In genomic region chr15:81323944-81324881, GRCh38 we compare ENCODE assay signal across 8 cellular contexts. TPM values are rescaled to one million over a fixed set of nuclear protein-coding genes. Genes with fewer than 3 reads are reported as not detected.
A peak's percentile ranks its signal among the peaks of the same experiment; 100 is the strongest.
DNase-seq lines count a peak whose midpoint lies in the region; ATAC-seq and TF ChIP-seq lines count a peak whose summit lies in the region.

Gene STARD5 (minus strand): TSS chr15:81324141. CDS start chr15:81324099, 42 bp downstream.

- no TSS peak for BruUV-seq in IMR-90 (replicated peaks; lab: Mats Ljungman, UMichigan)
- BruUV-seq in OCI-LY7 (replicated peaks; lab: Mats Ljungman, UMichigan) = no TSS peak

- H3K9me1 ChIP-seq in IMR-90 (ENCODE audit: insufficient read depth, low read length) = peaks cover 16% of the 10 kb centered on the region

- dilution Hi-C loops in IMR-90 (cut with HindIII; ENCODE audit: low sequenced_read_pairs, unreplicated experiment) = no loop called here

- H4K20me1 ChIP-seq in IMR-90 (ENCODE audit: insufficient read depth, low read length) (no peaks in the 10 kb centered on the region), OCI-LY7 (ENCODE audit: insufficient read depth, low read length) (0 out of 2 replicates have a peak, but pooled peaks cover 3% of the 10 kb centered on the region)

- peak within 1 kb of the TSS; percentile 64 for H2BK5ac ChIP-seq in IMR-90 (ENCODE audit: low read depth, low read length, poor library complexity, severe bottlenecking)

- H3K56ac ChIP-seq in IMR-90 (ENCODE audit: extremely low read depth, insufficient read depth, low read length) = 0 out of 2 replicates have a peak within 1 kb of the TSS, but pooled peaks have one; percentile 48

- peak within 1 kb of the TSS; percentile 78 for H4K91ac ChIP-seq in IMR-90 (ENCODE audit: insufficient read depth, low read depth, low read length)

- H3K18ac ChIP-seq in IMR-90 (ENCODE audit: low read depth, low read length) = peak within 1 kb of the TSS; percentile 55

- DNase-seq in DMS 273 treated with DMSO at 0.1 percent for 48 hours (lab: John Stamatoyannopoulos, UW) (peak; percentile 69), IMR-90 (peak; percentile 96), OCI-LY7 (ENCODE audit: low spot score) (peak; percentile 96), activated T-cell treated with anti-CD3 and anti-CD28 coated beads for 48 hours (ENCODE audit: low read depth) (peak; percentile 98), erythroblast (lab: John Stamatoyannopoulos, UW) (peak; percentile 96 to 97)
- DNase-seq in stimulated activated CD8-positive, alpha-beta memory T cell treated with anti-CD3 and anti-CD28 coated beads, Interleukin-4, amount 100 ng/mL, for 4 hours (ENCODE audit: low read depth in 2 of 2, low spot score in 1 of 2) = peak; percentile 88 to 91

- H3K79me1 ChIP-seq in IMR-90 (ENCODE audit: low read depth in 1 of 2, low read length in 2 of 2) = peaks cover 16 to 37% of the 10 kb centered on the region in 2 experiments

- H3K4me2 ChIP-seq in IMR-90 (ENCODE audit: low read depth, low read length) (peak within 1 kb of the TSS; percentile 94), OCI-LY7 (ENCODE audit: low read length) (peak within 1 kb of the TSS; percentile 91)

- WGBS in IMR-90 (ENCODE audit: extremely low coverage in 2 of 2, insufficient read length in 1 of 2), 2 experiments = 1% methylated on average over 51 of the region's 67 CpGs; no CpG with 5 or more reads in 1 of the 2 experiments

- H4K5ac ChIP-seq in IMR-90 (ENCODE audit: low read depth, low read length) = peak within 1 kb of the TSS; percentile 13

- H2AFZ ChIP-seq in IMR-90 (replicated peaks; ENCODE audit: low read length, poor library complexity) (peak within 1 kb of the TSS; percentile 96), OCI-LY7 (ENCODE audit: low read length) (peak within 1 kb of the TSS; percentile 63; the same call in 1 of the 2 replicates)

- peak within 1 kb of the TSS; percentile 84 for H2BK120ac ChIP-seq in IMR-90 (ENCODE audit: low read depth, low read length)

- no peak for TF ChIP-seq RAD21 in IMR-90 (IDR thresholded peaks at IDR 0.05; ENCODE audit: low read length)

- H2AK9ac ChIP-seq in IMR-90 (replicated peaks; ENCODE audit: low read depth, low read length, poor library complexity) = peak within 1 kb of the TSS; percentile 89

- TF ChIP-seq POLR2A in IMR-90 (IDR thresholded peaks at IDR 0.05; ENCODE audit: low read depth, low read length) = peak; percentile 96
- TF ChIP-seq POLR2A in erythroblast (IDR thresholded peaks at IDR 0.05; ENCODE audit: low read length) = peak; percentile 54

- H3K14ac ChIP-seq in IMR-90 (replicated peaks; ENCODE audit: low read depth, low read length) = peak within 1 kb of the TSS; percentile 87

- peak within 1 kb of the TSS; percentile 81 for H3K4me3 ChIP-seq in IMR-90 (ENCODE audit: insufficient read depth, low read depth, low read length)
- peak within 1 kb of the TSS; percentile 78 for H3K4me3 ChIP-seq in OCI-LY7 (ENCODE audit: low read depth, low read length, poor library complexity, severe bottlenecking)
- H3K4me3 ChIP-seq in mucosa of rectum (ENCODE audit: low read length in 2 of 2) = peak within 1 kb of the TSS; percentile 93 to 96

- H3K27me3 ChIP-seq in IMR-90 (ENCODE audit: control insufficient read depth, insufficient read depth, low read length) = no peaks in the 10 kb centered on the region
- H3K27me3 ChIP-seq in mucosa of rectum (ENCODE audit: control insufficient read depth in 2 of 2, insufficient read depth in 2 of 2, low read length in 2 of 2) = no peaks in the 10 kb centered on the region

- intact Hi-C loops in IMR-90 (cut with micrococcal nuclease) (no loop called here), OCI-LY7 (cut with micrococcal nuclease; ENCODE audit: unreplicated experiment) (loop anchor here (2.0 to 5.0 kb wide), 2 partner anchors 27 to 327 kb away; no protein-coding TSS in a partner anchor)

- H3K9me2 ChIP-seq in OCI-LY7 (ENCODE audit: insufficient read depth, low read length) = no peaks in the 10 kb centered on the region

- H2AK5ac ChIP-seq in IMR-90 (ENCODE audit: low read depth, low read length) = peak within 1 kb of the TSS; percentile 38

- in situ Hi-C loops in IMR-90 (cut with MboI; ENCODE audit: low sequenced_read_pairs) = no loop called here

- H2BK20ac ChIP-seq in IMR-90 (ENCODE audit: low read depth, low read length) = peak within 1 kb of the TSS; percentile 17; the same call in 1 of the 2 replicates

- H3K9me3 ChIP-seq in IMR-90 (ENCODE audit: control insufficient read depth, insufficient read depth, low read length) (no peaks in the 10 kb centered on the region), OCI-LY7 (ENCODE audit: low read length) (no peaks in the 10 kb centered on the region), mucosa of rectum (ENCODE audit: control insufficient read depth in 2 of 2, low read length in 2 of 2) (no peaks in the 10 kb centered on the region)

- H3K23ac ChIP-seq in IMR-90 (ENCODE audit: low read depth, low read length) = peak within 1 kb of the TSS; percentile 76

- CTCF ChIA-PET in IMR-90 (lab: Yijun Ruan, JAX) (interaction anchor here (0.7 to 1.2 kb wide), 2 partner anchors 15 to 49 kb away, joined by 3 read pairs; no protein-coding TSS in a partner anchor), OCI-LY7 (lab: Charles Lee; ENCODE audit: unreplicated experiment) (interaction anchor here (0.6 to 1.2 kb wide), 4 partner anchors 16 to 50 kb away, joined by 3 to 4 read pairs (median 3); no protein-coding TSS in a partner anchor)

- peak within 1 kb of the TSS; percentile 66 to 82; a peak in 3 of 4 replicates for H4K8ac ChIP-seq in IMR-90 (ENCODE audit: low read depth in 2 of 2, low read length in 2 of 2)

- H3K9ac ChIP-seq in IMR-90 (ENCODE audit: low read depth, low read length) (peak within 1 kb of the TSS; percentile 66), mucosa of rectum (ENCODE audit: low read depth in 1 of 2, low read length in 2 of 2) (peak within 1 kb of the TSS; percentile 94 to 98)

- peak within 1 kb of the TSS; percentile 60 for H3K27ac ChIP-seq in IMR-90 (ENCODE audit: insufficient read depth, low read length)
- no peak within 1 kb of the TSS for H3K27ac ChIP-seq in OCI-LY7 (ENCODE audit: low read depth, low read length, poor library complexity, severe bottlenecking)
- peak within 1 kb of the TSS; percentile 68 to 69 for H3K27ac ChIP-seq in mucosa of rectum (ENCODE audit: low read depth in 2 of 2, low read length in 2 of 2)

- TF ChIP-seq CTCF in IMR-90 (conservative IDR thresholded peaks at IDR 0.05; ENCODE audit: low read depth, low read length) = no peak
- TF ChIP-seq CTCF in OCI-LY7 (conservative IDR thresholded peaks at IDR 0.05; ENCODE audit: low read length) = no peak

- POLR2A ChIA-PET in IMR-90 (lab: Charles Lee; ENCODE audit: unreplicated experiment) = interaction anchor here (0.6 to 0.7 kb wide), 2 partner anchors 11 to 758 kb away, joined by 4 to 6 read pairs; no protein-coding TSS in a partner anchor
- POLR2A ChIA-PET in OCI-LY7 (lab: Charles Lee) = interaction anchor here (0.5 to 1.2 kb wide), 13 partner anchors 10 to 541 kb away, joined by 3 to 10 read pairs (median 4); no protein-coding TSS in a partner anchor

- peaks cover 11% of the 10 kb centered on the region; the same call in 1 of the 2 replicates for H3K36me3 ChIP-seq in IMR-90 (ENCODE audit: control insufficient read depth, insufficient read depth, low read length)
- peaks cover 23% of the 10 kb centered on the region for H3K36me3 ChIP-seq in OCI-LY7 (ENCODE audit: insufficient read depth, low read length)
- peaks cover 13 to 15% of the 10 kb centered on the region in 2 donors for H3K36me3 ChIP-seq in mucosa of rectum (ENCODE audit: control insufficient read depth in 2 of 2, insufficient read depth in 2 of 2, low read length in 2 of 2)

- H3K4me1 ChIP-seq in IMR-90 (ENCODE audit: control insufficient read depth, insufficient read depth, low read length) (peaks cover 26% of the 10 kb centered on the region), OCI-LY7 (ENCODE audit: insufficient read depth, low read length, poor library complexity, severe bottlenecking) (peaks cover 42% of the 10 kb centered on the region), mucosa of rectum (ENCODE audit: control insufficient read depth in 2 of 2, insufficient read depth in 2 of 2, low read length in 2 of 2) (peaks cover 10 to 13% of the 10 kb centered on the region in 2 donors)

- peak within 1 kb of the TSS; percentile 71; the same call in 2 of the 3 replicates for H2BK15ac ChIP-seq in IMR-90 (ENCODE audit: low read depth, low read length)

- ATAC-seq in GM21529 (IDR thresholded peaks at IDR 0.05; ENCODE audit: unreplicated experiment) = peak; percentile 99
- ATAC-seq in IMR-90 (ENCODE audit: low read depth) = peak; percentile 99

- peaks cover 4% of the 10 kb centered on the region; the same call in 1 of the 2 replicates for H3K79me2 ChIP-seq in OCI-LY7 (ENCODE audit: insufficient read depth, low read depth, low read length)

- H3K4ac ChIP-seq in IMR-90 (ENCODE audit: low read depth, low read length) = peak within 1 kb of the TSS; percentile 82

TF ChIP-seq in IMR-90, 13 proteins besides CTCF, POLR2A, EP300 and RAD21:
- TF ChIP-seq ELK1 (IDR thresholded peaks at IDR 0.05; ENCODE audit: borderline replicate concordance, low read depth, low read length) (no peak), MAZ (IDR thresholded peaks at IDR 0.05; ENCODE audit: borderline replicate concordance, low read depth, low read length) (peak; percentile 42; the same call in 1 of the 2 replicates)

RNA-seq across cellular contexts. Expression of gene STARD5, which starts in this region (rescaled TPM):
- 4.4 and 5.0 TPM in 2 replicates for total RNA-seq in IMR-90 (2012; rRNA removed)
- 20.4 and 22.8 TPM in 2 replicates for polyA plus RNA-seq in IMR-90 (2012; rRNA removed)
- polyA plus RNA-seq in IMR-90 (2012; cell fraction: cytosol; rRNA removed) = 13.5 and 13.6 TPM in 2 replicates
- 68.7 and 105 TPM in 2 replicates for polyA plus RNA-seq in IMR-90 (2012; cell fraction: nucleus; rRNA removed; ENCODE audit: low replicate concordance)
- total RNA-seq in OCI-LY7 (2014; rRNA removed; shearing (Covaris generic)) = 12.4 and 20.3 TPM in 2 replicates
- 6.5 and 8.3 TPM in 2 replicates for total RNA-seq in OCI-LY7 (2022)
